In the genomic region with DNA sequence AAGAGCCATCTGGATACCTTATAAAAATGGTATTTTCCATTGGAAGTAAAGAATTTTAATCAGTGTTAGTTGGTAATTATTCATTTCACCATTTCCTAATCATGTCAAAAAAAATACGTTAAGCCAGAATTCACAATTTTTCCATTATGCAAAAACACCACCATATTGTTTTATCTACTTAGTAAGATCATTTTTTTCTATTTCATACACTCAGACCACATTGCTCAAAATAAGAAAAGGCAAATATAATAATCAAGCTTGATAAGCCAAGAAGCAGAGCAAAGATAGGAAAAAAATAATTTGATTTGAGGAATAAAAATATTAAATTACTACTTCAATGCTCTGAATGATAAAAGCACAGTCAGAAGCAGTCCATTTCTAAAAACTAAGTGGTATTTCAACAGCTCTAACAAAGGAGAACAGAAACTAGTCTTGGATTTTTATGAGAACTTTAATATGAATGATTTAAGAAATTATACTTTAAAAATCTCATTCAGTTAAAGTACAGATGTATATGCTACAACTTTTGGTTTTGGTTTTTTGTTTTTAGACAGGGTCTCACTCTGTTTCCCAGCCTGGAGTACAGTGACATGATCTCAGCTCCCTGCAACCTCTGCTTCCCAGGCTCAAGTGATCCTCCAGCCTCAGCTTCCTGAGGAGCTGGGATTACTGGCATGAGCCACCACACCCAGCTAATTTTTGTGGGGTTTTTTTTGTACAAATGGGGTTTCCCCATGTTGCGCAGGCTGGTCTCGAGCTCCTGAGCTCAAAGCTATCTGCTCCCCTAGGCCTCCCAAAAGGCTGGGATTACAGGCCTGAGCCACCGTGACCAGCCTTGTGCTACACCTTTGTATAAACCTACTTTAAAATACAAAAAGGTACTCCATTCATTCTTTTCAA, we compare ENCODE assay signal across 8 cellular contexts. TPM values are rescaled to one million over a fixed set of nuclear protein-coding genes. Genes with fewer than 3 reads are reported as not detected.
A peak's percentile ranks its signal among the peaks of the same experiment; 100 is the strongest.
DNase-seq lines count a peak whose midpoint lies in the region; ATAC-seq and TF ChIP-seq lines count a peak whose summit lies in the region.

No MANE protein-coding gene starts in this region.

- H3K23ac ChIP-seq in IMR-90 (ENCODE audit: low read depth, low read length), result no peak overlapping the region

- no peaks in the 10 kb centered on the region for H3K79me2 ChIP-seq in OCI-LY7 (ENCODE audit: insufficient read depth, low read depth, low read length)

- no peak for TF ChIP-seq CTCF in IMR-90 (conservative IDR thresholded peaks at IDR 0.05; ENCODE audit: low read depth, low read length)
- no peak for TF ChIP-seq CTCF in mucosa of descending colon (IDR thresholded peaks at IDR 0.05)
- TF ChIP-seq CTCF in OCI-LY7 (conservative IDR thresholded peaks at IDR 0.05; ENCODE audit: low read length), result no peak

- no peak overlapping the region for H2AFZ ChIP-seq in IMR-90 (replicated peaks; ENCODE audit: low read length, poor library complexity)
- no peak overlapping the region for H2AFZ ChIP-seq in OCI-LY7 (ENCODE audit: low read length)

- no peak overlapping the region; the same call in 2 of the 3 replicates for H2BK15ac ChIP-seq in IMR-90 (ENCODE audit: low read depth, low read length)

- dilution Hi-C loops in IMR-90 (cut with HindIII; ENCODE audit: low sequenced_read_pairs, unreplicated experiment), result no loop called here

- H2AK9ac ChIP-seq in IMR-90 (replicated peaks; ENCODE audit: low read depth, low read length, poor library complexity), result no peak overlapping the region

- H2BK5ac ChIP-seq in IMR-90 (ENCODE audit: low read depth, low read length, poor library complexity, severe bottlenecking), result peak overlapping the region; percentile 55

- no peak overlapping the region; the same call in 1 of the 2 replicates for H3K18ac ChIP-seq in IMR-90 (ENCODE audit: low read depth, low read length)

- H3K27ac Mint-ChIP-seq in CD8-positive, alpha-beta memory T cell, result peak overlapping the region; percentile 67 to 93 (median 90)
- H3K27ac Mint-ChIP-seq in activated naive CD4-positive, alpha-beta T cell treated with anti-CD3 and anti-CD28 coated beads, Interleukin-2, amount 50 U/mL, for 24 hours, result peak overlapping the region; percentile 92

- H4K91ac ChIP-seq in IMR-90 (ENCODE audit: insufficient read depth, low read depth, low read length), result peak overlapping the region; percentile 31; the same call in 1 of the 2 replicates

- no peak overlapping the region for H3K4me3 ChIP-seq in CD8-positive, alpha-beta memory T cell (ENCODE audit: low read length)
- H3K4me3 ChIP-seq in IMR-90 (ENCODE audit: insufficient read depth, low read depth, low read length), result no peak overlapping the region
- no peak overlapping the region for H3K4me3 ChIP-seq in mucosa of descending colon
- H3K4me3 ChIP-seq in OCI-LY7 (ENCODE audit: low read depth, low read length, poor library complexity, severe bottlenecking), result no peak overlapping the region

- H3K9me1 ChIP-seq in IMR-90 (ENCODE audit: insufficient read depth, low read length), result no peaks in the 10 kb centered on the region

- H3K27me3 Mint-ChIP-seq in CD8-positive, alpha-beta memory T cell, result no peaks in the 10 kb centered on the region
- H3K27me3 Mint-ChIP-seq in activated naive CD4-positive, alpha-beta T cell treated with anti-CD3 and anti-CD28 coated beads, Interleukin-2, amount 50 U/mL, for 24 hours, result no peaks in the 10 kb centered on the region

- peaks cover 17 to 22% (median 20%) of the 10 kb centered on the region in 3 donors for H3K4me1 Mint-ChIP-seq in CD8-positive, alpha-beta memory T cell
- peaks cover 39% of the 10 kb centered on the region for H3K4me1 Mint-ChIP-seq in activated naive CD4-positive, alpha-beta T cell treated with anti-CD3 and anti-CD28 coated beads, Interleukin-2, amount 50 U/mL, for 24 hours

- BruUV-seq in IMR-90 (replicated peaks; lab: Mats Ljungman, UMichigan) (no TSS peak), OCI-LY7 (replicated peaks; lab: Mats Ljungman, UMichigan) (no TSS peak)

- H3K9me2 ChIP-seq in OCI-LY7 (ENCODE audit: insufficient read depth, low read length), result no peaks in the 10 kb centered on the region

- no peaks in the 10 kb centered on the region for H3K9me3 Mint-ChIP-seq in CD8-positive, alpha-beta memory T cell
- H3K9me3 Mint-ChIP-seq in activated naive CD4-positive, alpha-beta T cell treated with anti-CD3 and anti-CD28 coated beads, Interleukin-2, amount 50 U/mL, for 24 hours, result no peaks in the 10 kb centered on the region

- no peak overlapping the region for H3K14ac ChIP-seq in IMR-90 (replicated peaks; ENCODE audit: low read depth, low read length)

- no peak overlapping the region for H3K56ac ChIP-seq in IMR-90 (ENCODE audit: extremely low read depth, insufficient read depth, low read length)

- peak overlapping the region; percentile 44 for H3K4ac ChIP-seq in IMR-90 (ENCODE audit: low read depth, low read length)

- peak overlapping the region; percentile 19 to 68; a peak in 3 of 4 replicates for H4K8ac ChIP-seq in IMR-90 (ENCODE audit: low read depth in 2 of 2, low read length in 2 of 2)

- H4K5ac ChIP-seq in IMR-90 (ENCODE audit: low read depth, low read length), result peak overlapping the region; percentile 26; the same call in 1 of the 2 replicates

- peak overlapping the region in 5 of 7 donors; percentile 32 to 65 (median 57) for H3K4me3 Mint-ChIP-seq in CD8-positive, alpha-beta memory T cell
- peak overlapping the region; percentile 72 for H3K4me3 Mint-ChIP-seq in activated naive CD4-positive, alpha-beta T cell treated with anti-CD3 and anti-CD28 coated beads, Interleukin-2, amount 50 U/mL, for 24 hours

- no peaks in the 10 kb centered on the region for H3K36me3 ChIP-seq in CD8-positive, alpha-beta memory T cell (ENCODE audit: insufficient read depth, low read length)
- H3K36me3 ChIP-seq in IMR-90 (ENCODE audit: control insufficient read depth, insufficient read depth, low read length) (no peaks in the 10 kb centered on the region), mucosa of descending colon (ENCODE audit: low read depth) (no peaks in the 10 kb centered on the region), OCI-LY7 (ENCODE audit: insufficient read depth, low read length) (no peaks in the 10 kb centered on the region)

- intact Hi-C loops in IMR-90 (cut with micrococcal nuclease) (no loop called here), mucosa of descending colon (cut with DNase I, micrococcal nuclease) (no loop called here), OCI-LY7 (cut with micrococcal nuclease; ENCODE audit: unreplicated experiment) (no loop called here)

- POLR2A ChIA-PET in CD8-positive, alpha-beta memory T cell (lab: Charles Lee), result interaction anchor here (0.6 kb wide), 1 partner anchor 12 kb away, joined by 7 read pairs; no protein-coding TSS in a partner anchor
- POLR2A ChIA-PET in IMR-90 (lab: Charles Lee; ENCODE audit: unreplicated experiment) (no interaction called here), OCI-LY7 (lab: Charles Lee) (interaction anchor here (0.6 to 1.8 kb wide), 4 partner anchors 12 to 316 kb away, joined by 3 to 4 read pairs (median 3); no protein-coding TSS in a partner anchor)

- CTCF ChIA-PET in CD8-positive, alpha-beta memory T cell (lab: Charles Lee), result interaction anchor here (0.9 to 1.0 kb wide), 2 partner anchors 10 to 54 kb away, joined by 3 to 4 read pairs; no protein-coding TSS in a partner anchor
- CTCF ChIA-PET in IMR-90 (lab: Yijun Ruan, JAX) (no interaction called here), OCI-LY7 (lab: Charles Lee; ENCODE audit: unreplicated experiment) (no interaction called here)

- H4K20me1 ChIP-seq in IMR-90 (ENCODE audit: insufficient read depth, low read length) (no peaks in the 10 kb centered on the region), OCI-LY7 (ENCODE audit: insufficient read depth, low read length) (no peaks in the 10 kb centered on the region)

- peaks cover 19% of the 10 kb centered on the region for H3K4me1 ChIP-seq in CD8-positive, alpha-beta memory T cell (ENCODE audit: insufficient read depth, low read length)
- H3K4me1 ChIP-seq in IMR-90 (ENCODE audit: control insufficient read depth, insufficient read depth, low read length) (peaks cover 2% of the 10 kb centered on the region), mucosa of descending colon (ENCODE audit: low read depth) (peaks cover 9% of the 10 kb centered on the region), OCI-LY7 (ENCODE audit: insufficient read depth, low read length, poor library complexity, severe bottlenecking) (no peaks in the 10 kb centered on the region)

- H3K9ac ChIP-seq in IMR-90 (ENCODE audit: low read depth, low read length), result no peak overlapping the region

- no peak overlapping the region for H2AK5ac ChIP-seq in IMR-90 (ENCODE audit: low read depth, low read length)

- peak overlapping the region; percentile 42; the same call in 1 of the 2 replicates for H2BK20ac ChIP-seq in IMR-90 (ENCODE audit: low read depth, low read length)

- no peaks in the 10 kb centered on the region; a peak in 1 of 4 replicates for H3K79me1 ChIP-seq in IMR-90 (ENCODE audit: low read depth in 1 of 2, low read length in 2 of 2)

- no CpG with 5 or more reads among the region's 4 CpGs for WGBS in IMR-90 (ENCODE audit: extremely low coverage in 2 of 2, insufficient read length in 1 of 2), 2 experiments

- H3K36me3 Mint-ChIP-seq in CD8-positive, alpha-beta memory T cell, result no peaks in the 10 kb centered on the region
- no peaks in the 10 kb centered on the region for H3K36me3 Mint-ChIP-seq in activated naive CD4-positive, alpha-beta T cell treated with anti-CD3 and anti-CD28 coated beads, Interleukin-2, amount 50 U/mL, for 24 hours

- peak overlapping the region; percentile 27 for H3K27ac ChIP-seq in CD8-positive, alpha-beta memory T cell (ENCODE audit: low read depth, low read length)
- H3K27ac ChIP-seq in IMR-90 (ENCODE audit: insufficient read depth, low read length) (peak overlapping the region; percentile 19; the same call in 1 of the 2 replicates), OCI-LY7 (ENCODE audit: low read depth, low read length, poor library complexity, severe bottlenecking) (no peak overlapping the region)

- H3K27me3 ChIP-seq in CD8-positive, alpha-beta memory T cell (ENCODE audit: insufficient read depth, low read length, poor library complexity, severe bottlenecking), result no peaks in the 10 kb centered on the region
- H3K27me3 ChIP-seq in IMR-90 (ENCODE audit: control insufficient read depth, insufficient read depth, low read length), result no peaks in the 10 kb centered on the region

- no peaks in the 10 kb centered on the region for H3K9me3 ChIP-seq in CD8-positive, alpha-beta memory T cell (ENCODE audit: low read length)
- H3K9me3 ChIP-seq in IMR-90 (ENCODE audit: control insufficient read depth, insufficient read depth, low read length) (no peaks in the 10 kb centered on the region), mucosa of descending colon (no peaks in the 10 kb centered on the region), OCI-LY7 (ENCODE audit: low read length) (no peaks in the 10 kb centered on the region)

- peak in 1 of 5 donors; percentile 5 for DNase-seq in CD8-positive, alpha-beta memory T cell
- DNase-seq in IMR-90, result peak; percentile 54
- DNase-seq in mucosa of descending colon, result peak in 1 of 3 donors; percentile 2
- no peak for DNase-seq in OCI-LY7 (ENCODE audit: low spot score)
- no peak for DNase-seq in NCI-H1105 (lab: John Stamatoyannopoulos, UW)
- DNase-seq in activated gamma-delta T cell (lab: John Stamatoyannopoulos, UW), result no peak

- H3K4me2 ChIP-seq in IMR-90 (ENCODE audit: low read depth, low read length) (0 out of 2 replicates have a peak overlapping the region, but pooled peaks have one; percentile 3), OCI-LY7 (ENCODE audit: low read length) (no peak overlapping the region)

- TF ChIP-seq RAD21 in IMR-90 (IDR thresholded peaks at IDR 0.05; ENCODE audit: low read length), result no peak

- no peak for TF ChIP-seq POLR2A in IMR-90 (IDR thresholded peaks at IDR 0.05; ENCODE audit: low read depth, low read length)

- in situ Hi-C loops in IMR-90 (cut with MboI; ENCODE audit: low sequenced_read_pairs), result no loop called here

- peak overlapping the region; percentile 66 for H2BK120ac ChIP-seq in IMR-90 (ENCODE audit: low read depth, low read length)

- ATAC-seq in GM21528 (IDR thresholded peaks at IDR 0.05; ENCODE audit: low FRiP score, unreplicated experiment) (peak; percentile 81), IMR-90 (ENCODE audit: low read depth) (peak; percentile 68), mucosa of descending colon (peak; percentile 12)

RNA-seq across cellular contexts. Expression of a gene that starts 46.6 kb away (rescaled TPM):
- total RNA-seq in CD8-positive, alpha-beta memory T cell, result 100 to 1,000 TPM in 1 of 2 experiments, 10 to 100 TPM in 1; 91.4 to 101 TPM
- polyA plus RNA-seq in CD8-positive, alpha-beta memory T cell, result 18.8 TPM
- total RNA-seq in IMR-90 (2012; rRNA removed) (15.2 and 15.8 TPM in 2 replicates), mucosa of descending colon (under 1 TPM; 0.29 to 0.80 (median 0.73) TPM), OCI-LY7 (2022) (not detected in 2 replicates)
- polyA plus RNA-seq in IMR-90 (2012; rRNA removed), result 6.1 and 6.9 TPM in 2 replicates
- polyA plus RNA-seq in IMR-90 (2012; cell fraction: cytosol; rRNA removed), result 1.1 and 1.3 TPM in 2 replicates
- 0.35 and 2.8 TPM in 2 replicates for polyA plus RNA-seq in IMR-90 (2012; cell fraction: nucleus; rRNA removed; ENCODE audit: low replicate concordance)
- not detected in 2 replicates for total RNA-seq in OCI-LY7 (2014; rRNA removed; shearing (Covaris generic))

Comparison
In these comparisons a context has a peak if more than half of its experiments do, and no peak if none do; other contexts are left out.
1. ATAC-seq: peak in every context shown above with its lines; median percentile 81 in GM21528; 68 in IMR-90; 12 in mucosa of descending colon.